7 cellular contexts compared by ENCODE assay signal in genomic region chr1:112501810-112502641, GRCh38. TPM values are rescaled to one million over a fixed set of nuclear protein-coding genes. Genes with fewer than 3 reads are reported as not detected.
A peak's percentile ranks its signal among the peaks of the same experiment; 100 is the strongest.
DNase-seq lines count a peak whose midpoint lies in the region; ATAC-seq, FAIRE-seq and TF ChIP-seq lines count a peak whose summit lies in the region.

No MANE protein-coding gene starts in this region.

- H3K36me3 Mint-ChIP-seq in T-helper 2 cell treated with Interferon-gamma antibody and Interleukin-4, amounts not matched to agents 5 μg/mL and 100 μg/mL, for 36 hours (ENCODE audit: low read depth) = no peaks in the 10 kb centered on the region
- H3K36me3 Mint-ChIP-seq in astrocyte (ENCODE audit: low read depth, unreplicated experiment) = no peaks in the 10 kb centered on the region

- 4% methylated on average over 65 of the region's 65 CpGs for WGBS in right cardiac atrium
- WGBS in prostate gland = 4% methylated on average over 48 of the region's 65 CpGs

- intact Hi-C loops in right cardiac atrium (cut with DNase I) (loop anchor here in 3 of 4 donors (5.0 to 10.0 kb wide), 2 partner anchors 203 to 205 kb away; partner anchors contain the start of gene RHOC (in 3 of the 3)), prostate gland (cut with DNase I) (loop anchor here (2.0 to 10.0 kb wide), 3 partner anchors 115 to 205 kb away; partner anchors contain the start of genes CAPZA1, MOV10, RHOC and ST7L)

- H3K4me2 ChIP-seq in astrocyte (ENCODE audit: low read length) = peak overlapping the region; percentile 94

- H3K27me3 ChIP-seq in astrocyte (ENCODE audit: insufficient read depth, low read length) = peaks cover 57% of the 10 kb centered on the region
- no peaks in the 10 kb centered on the region for H3K27me3 ChIP-seq in right cardiac atrium (ENCODE audit: control insufficient read depth, insufficient read depth)
- H3K27me3 ChIP-seq in prostate gland (replicated peaks; ENCODE audit: insufficient read depth) = no peaks in the 10 kb centered on the region

- ATAC-seq in GM18498 (IDR thresholded peaks at IDR 0.05; ENCODE audit: unreplicated experiment) = peak; percentile 73
- peak; percentile 88 to 90 for ATAC-seq in right cardiac atrium
- no peak for ATAC-seq in GM19397 (IDR thresholded peaks at IDR 0.05; ENCODE audit: unreplicated experiment)

- DNase-seq in KG1 (lab: John Stamatoyannopoulos, UW) (peak; percentile 39), astrocyte (ENCODE audit: low read depth) (peak; percentile 41), right cardiac atrium (peak; percentile 79 to 93 (median 93)), prostate gland (ENCODE audit: low spot score) (peak; percentile 70)
- DNase-seq in T-helper 2 cell treated with Interferon-gamma antibody and Interleukin-4, amounts not matched to agents 5 μg/mL and 100 μg/mL, for 36 hours (ENCODE audit: low spot score) = peak; percentile 51

- H3K27me3 Mint-ChIP-seq in T-helper 2 cell treated with Interferon-gamma antibody and Interleukin-4, amounts not matched to agents 5 μg/mL and 100 μg/mL, for 36 hours (ENCODE audit: low read depth) = peaks cover 78% of the 10 kb centered on the region
- peaks cover 47% of the 10 kb centered on the region for H3K27me3 Mint-ChIP-seq in astrocyte (ENCODE audit: low read depth, unreplicated experiment)

- no peaks in the 10 kb centered on the region for H3K9me3 Mint-ChIP-seq in T-helper 2 cell treated with Interferon-gamma antibody and Interleukin-4, amounts not matched to agents 5 μg/mL and 100 μg/mL, for 36 hours
- H3K9me3 Mint-ChIP-seq in astrocyte (ENCODE audit: unreplicated experiment) = no peaks in the 10 kb centered on the region

- TF ChIP-seq POLR2A in prostate gland (IDR thresholded peaks at IDR 0.05) = no peak

- H3K9me3 ChIP-seq in astrocyte (ENCODE audit: insufficient read depth, low read depth, low read length) (no peaks in the 10 kb centered on the region), right cardiac atrium (ENCODE audit: control insufficient read depth, low read length) (no peaks in the 10 kb centered on the region), prostate gland (no peaks in the 10 kb centered on the region)

- H3K36me3 ChIP-seq in astrocyte (ENCODE audit: insufficient read depth, low read length) = no peaks in the 10 kb centered on the region
- no peaks in the 10 kb centered on the region for H3K36me3 ChIP-seq in prostate gland

- H3K9ac ChIP-seq in astrocyte (ENCODE audit: low read length) = peak overlapping the region; percentile 56

- H3K4me3 ChIP-seq in astrocyte (ENCODE audit: insufficient read depth, low read depth, low read length) (peak overlapping the region; percentile 45), right cardiac atrium (ENCODE audit: low read length) (peak overlapping the region; percentile 54), prostate gland (peak overlapping the region; percentile 43 to 44)

- peaks cover 11% of the 10 kb centered on the region for H4K20me1 ChIP-seq in astrocyte (ENCODE audit: insufficient read depth, low read length)

- no peak for FAIRE-seq in astrocyte (lab: Jason Lieb, UNC)

- H3K4me3 Mint-ChIP-seq in T-helper 2 cell treated with Interferon-gamma antibody and Interleukin-4, amounts not matched to agents 5 μg/mL and 100 μg/mL, for 36 hours = peak overlapping the region; percentile 51
- peak overlapping the region; percentile 79 for H3K4me3 Mint-ChIP-seq in astrocyte (ENCODE audit: unreplicated experiment)

- no peak overlapping the region for H3K27ac ChIP-seq in astrocyte (ENCODE audit: low read depth, low read length)
- H3K27ac ChIP-seq in right cardiac atrium (ENCODE audit: low read length) = peak overlapping the region; percentile 21
- peak overlapping the region; percentile 58 to 74 for H3K27ac ChIP-seq in prostate gland

- peak; percentile 52 for TF ChIP-seq CTCF in astrocyte (IDR thresholded peaks at IDR 0.05; ENCODE audit: insufficient read depth, low read depth, low read length)
- TF ChIP-seq CTCF in prostate gland (IDR thresholded peaks at IDR 0.05) = peak; percentile 38 to 86 (median 70)

- H3K4me1 ChIP-seq in astrocyte (ENCODE audit: insufficient read depth, low read length) = peaks cover 4% of the 10 kb centered on the region
- peaks cover 3% of the 10 kb centered on the region for H3K4me1 ChIP-seq in right cardiac atrium (ENCODE audit: control insufficient read depth, insufficient read depth, low read length)
- H3K4me1 ChIP-seq in prostate gland (replicated peaks) = no peaks in the 10 kb centered on the region

- no peaks in the 10 kb centered on the region for H3K4me1 Mint-ChIP-seq in T-helper 2 cell treated with Interferon-gamma antibody and Interleukin-4, amounts not matched to agents 5 μg/mL and 100 μg/mL, for 36 hours (ENCODE audit: low read depth)
- peaks cover 21% of the 10 kb centered on the region for H3K4me1 Mint-ChIP-seq in astrocyte (ENCODE audit: low read depth, unreplicated experiment)

- peak overlapping the region; percentile 76 for H2AFZ ChIP-seq in astrocyte (ENCODE audit: low read depth, low read length)

- no peaks in the 10 kb centered on the region for H3K79me2 ChIP-seq in astrocyte (ENCODE audit: insufficient read depth, low read length)

- H3K27ac Mint-ChIP-seq in T-helper 2 cell treated with Interferon-gamma antibody and Interleukin-4, amounts not matched to agents 5 μg/mL and 100 μg/mL, for 36 hours = no peak overlapping the region
- H3K27ac Mint-ChIP-seq in astrocyte (ENCODE audit: unreplicated experiment) = no peak overlapping the region

RNA-seq across cellular contexts. Expression of gene WNT2B, which starts 6.7 kb away (rescaled TPM):
- total RNA-seq in astrocyte (18.0 and 18.5 TPM in 2 replicates), right cardiac atrium (10 to 100 TPM in 3 of 4 donors, 1 to 10 TPM in 1; 7.1 to 14.1 (median 11.9) TPM), prostate gland (10 to 100 TPM in 1 of 2 donors, 1 to 10 TPM in 1; 3.2 to 19.7 TPM)
- 3.5 TPM for polyA plus RNA-seq in right cardiac atrium

Comparison
In these comparisons a context has a peak if more than half of its experiments do, and no peak if none do; other contexts are left out.
1. DNase-seq: peak in every context shown above with its lines; median percentile 93 in right cardiac atrium; 70 in prostate gland; 51 in T-helper 2 cell treated with Interferon-gamma antibody and Interleukin-4, amounts not matched to agents 5 μg/mL and 100 μg/mL, for 36 hours; 41 in astrocyte; 39 in KG1.